In genomic region chr2:171416009-171416926, GRCh38 we compare ENCODE assay signal across 1 cellular context.
TF ChIP-seq lines count a peak whose summit lies in the region.

No MANE protein-coding gene starts in this region.

TF ChIP-seq in K562, 482 proteins besides CTCF, POLR2A, EP300 and RAD21 (continued from another document and continues in another):
- TF ChIP-seq, protein P1, sequence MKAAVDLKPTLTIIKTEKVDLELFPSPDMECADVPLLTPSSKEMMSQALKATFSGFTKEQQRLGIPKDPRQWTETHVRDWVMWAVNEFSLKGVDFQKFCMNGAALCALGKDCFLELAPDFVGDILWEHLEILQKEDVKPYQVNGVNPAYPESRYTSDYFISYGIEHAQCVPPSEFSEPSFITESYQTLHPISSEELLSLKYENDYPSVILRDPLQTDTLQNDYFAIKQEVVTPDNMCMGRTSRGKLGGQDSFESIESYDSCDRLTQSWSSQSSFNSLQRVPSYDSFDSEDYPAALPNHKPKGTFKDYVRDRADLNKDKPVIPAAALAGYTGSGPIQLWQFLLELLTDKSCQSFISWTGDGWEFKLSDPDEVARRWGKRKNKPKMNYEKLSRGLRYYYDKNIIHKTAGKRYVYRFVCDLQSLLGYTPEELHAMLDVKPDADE (conservative IDR thresholded peaks at IDR 0.05; ENCODE audit: control insufficient read depth, low read depth, low read length), result no peak
- no peak for TF ChIP-seq ZNF143 (CRISPR knock-in tag; IDR thresholded peaks at IDR 0.05)
- peak; percentile 91 for TF ChIP-seq ZNF75A (CRISPR knock-in tag; IDR thresholded peaks at IDR 0.05)
- TF ChIP-seq MNT (conservative IDR thresholded peaks at IDR 0.05), result no peak; a peak in 1 of 4 replicates
- no peak for TF ChIP-seq RBM17 (IDR thresholded peaks at IDR 0.05; ENCODE audit: borderline replicate concordance, low read depth, low read length)
- no peak for TF ChIP-seq BRD4 (IDR thresholded peaks at IDR 0.05)
- TF ChIP-seq TFAP4 (CRISPR knock-in tag; IDR thresholded peaks at IDR 0.05; ENCODE audit: borderline replicate concordance), result no peak
- TF ChIP-seq HMGN3 (IDR thresholded peaks at IDR 0.05; ENCODE audit: borderline replicate concordance, extremely low read depth, insufficient read length, low read depth, low read length), result no peak
- TF ChIP-seq POLR2G (IDR thresholded peaks at IDR 0.05; ENCODE audit: low read depth, low read length), result no peak
- TF ChIP-seq MTF1 (CRISPR knock-in tag; IDR thresholded peaks at IDR 0.05; ENCODE audit: borderline replicate concordance), result no peak
- TF ChIP-seq, protein P2, sequence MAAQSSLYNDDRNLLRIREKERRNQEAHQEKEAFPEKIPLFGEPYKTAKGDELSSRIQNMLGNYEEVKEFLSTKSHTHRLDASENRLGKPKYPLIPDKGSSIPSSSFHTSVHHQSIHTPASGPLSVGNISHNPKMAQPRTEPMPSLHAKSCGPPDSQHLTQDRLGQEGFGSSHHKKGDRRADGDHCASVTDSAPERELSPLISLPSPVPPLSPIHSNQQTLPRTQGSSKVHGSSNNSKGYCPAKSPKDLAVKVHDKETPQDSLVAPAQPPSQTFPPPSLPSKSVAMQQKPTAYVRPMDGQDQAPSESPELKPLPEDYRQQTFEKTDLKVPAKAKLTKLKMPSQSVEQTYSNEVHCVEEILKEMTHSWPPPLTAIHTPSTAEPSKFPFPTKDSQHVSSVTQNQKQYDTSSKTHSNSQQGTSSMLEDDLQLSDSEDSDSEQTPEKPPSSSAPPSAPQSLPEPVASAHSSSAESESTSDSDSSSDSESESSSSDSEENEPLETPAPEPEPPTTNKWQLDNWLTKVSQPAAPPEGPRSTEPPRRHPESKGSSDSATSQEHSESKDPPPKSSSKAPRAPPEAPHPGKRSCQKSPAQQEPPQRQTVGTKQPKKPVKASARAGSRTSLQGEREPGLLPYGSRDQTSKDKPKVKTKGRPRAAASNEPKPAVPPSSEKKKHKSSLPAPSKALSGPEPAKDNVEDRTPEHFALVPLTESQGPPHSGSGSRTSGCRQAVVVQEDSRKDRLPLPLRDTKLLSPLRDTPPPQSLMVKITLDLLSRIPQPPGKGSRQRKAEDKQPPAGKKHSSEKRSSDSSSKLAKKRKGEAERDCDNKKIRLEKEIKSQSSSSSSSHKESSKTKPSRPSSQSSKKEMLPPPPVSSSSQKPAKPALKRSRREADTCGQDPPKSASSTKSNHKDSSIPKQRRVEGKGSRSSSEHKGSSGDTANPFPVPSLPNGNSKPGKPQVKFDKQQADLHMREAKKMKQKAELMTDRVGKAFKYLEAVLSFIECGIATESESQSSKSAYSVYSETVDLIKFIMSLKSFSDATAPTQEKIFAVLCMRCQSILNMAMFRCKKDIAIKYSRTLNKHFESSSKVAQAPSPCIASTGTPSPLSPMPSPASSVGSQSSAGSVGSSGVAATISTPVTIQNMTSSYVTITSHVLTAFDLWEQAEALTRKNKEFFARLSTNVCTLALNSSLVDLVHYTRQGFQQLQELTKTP (IDR thresholded peaks at IDR 0.05; ENCODE audit: low read depth in 1 of 2, partially characterized antibody in 2 of 2), result no peak
- no peak for TF ChIP-seq OTX1 (CRISPR knock-in tag; IDR thresholded peaks at IDR 0.05)
- peak; percentile 51; the same call in 1 of the 2 replicates for TF ChIP-seq CBFA2T3 (IDR thresholded peaks at IDR 0.05)
- no peak for TF ChIP-seq NR3C1 (CRISPR knock-in tag; IDR thresholded peaks at IDR 0.05)
- TF ChIP-seq, protein P3, sequence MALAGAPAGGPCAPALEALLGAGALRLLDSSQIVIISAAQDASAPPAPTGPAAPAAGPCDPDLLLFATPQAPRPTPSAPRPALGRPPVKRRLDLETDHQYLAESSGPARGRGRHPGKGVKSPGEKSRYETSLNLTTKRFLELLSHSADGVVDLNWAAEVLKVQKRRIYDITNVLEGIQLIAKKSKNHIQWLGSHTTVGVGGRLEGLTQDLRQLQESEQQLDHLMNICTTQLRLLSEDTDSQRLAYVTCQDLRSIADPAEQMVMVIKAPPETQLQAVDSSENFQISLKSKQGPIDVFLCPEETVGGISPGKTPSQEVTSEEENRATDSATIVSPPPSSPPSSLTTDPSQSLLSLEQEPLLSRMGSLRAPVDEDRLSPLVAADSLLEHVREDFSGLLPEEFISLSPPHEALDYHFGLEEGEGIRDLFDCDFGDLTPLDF (CRISPR knock-in tag; IDR thresholded peaks at IDR 0.05), result 0 out of 2 replicates have a peak, but pooled peaks have one; percentile 47
- no peak for TF ChIP-seq CEBPB (tag; IDR thresholded peaks at IDR 0.05)
- TF ChIP-seq HDGF (IDR thresholded peaks at IDR 0.05), result no peak
- TF ChIP-seq KLF13 (tag; IDR thresholded peaks at IDR 0.05; ENCODE audit: borderline replicate concordance, low read depth), result no peak
- TF ChIP-seq SMAD4 (CRISPR knock-in tag; conservative IDR thresholded peaks at IDR 0.05), result no peak
- no peak for TF ChIP-seq FOS (IDR thresholded peaks at IDR 0.05; ENCODE audit: extremely low read depth, insufficient read length)
- TF ChIP-seq NCOA4 (IDR thresholded peaks at IDR 0.05; ENCODE audit: partially characterized antibody), result no peak
- peak in 2 of 3 experiments; percentile 21 to 33 for TF ChIP-seq YY1 (IDR thresholded peaks at IDR 0.05; ENCODE audit: borderline replicate concordance in 1 of 3, control insufficient read depth in 1 of 3, extremely low read depth in 1 of 3, insufficient read depth in 3 of 3, insufficient read length in 1 of 3, insufficient replicate concordance in 2 of 3, low read depth in 1 of 3, low read length in 2 of 3)
- TF ChIP-seq, protein P4, sequence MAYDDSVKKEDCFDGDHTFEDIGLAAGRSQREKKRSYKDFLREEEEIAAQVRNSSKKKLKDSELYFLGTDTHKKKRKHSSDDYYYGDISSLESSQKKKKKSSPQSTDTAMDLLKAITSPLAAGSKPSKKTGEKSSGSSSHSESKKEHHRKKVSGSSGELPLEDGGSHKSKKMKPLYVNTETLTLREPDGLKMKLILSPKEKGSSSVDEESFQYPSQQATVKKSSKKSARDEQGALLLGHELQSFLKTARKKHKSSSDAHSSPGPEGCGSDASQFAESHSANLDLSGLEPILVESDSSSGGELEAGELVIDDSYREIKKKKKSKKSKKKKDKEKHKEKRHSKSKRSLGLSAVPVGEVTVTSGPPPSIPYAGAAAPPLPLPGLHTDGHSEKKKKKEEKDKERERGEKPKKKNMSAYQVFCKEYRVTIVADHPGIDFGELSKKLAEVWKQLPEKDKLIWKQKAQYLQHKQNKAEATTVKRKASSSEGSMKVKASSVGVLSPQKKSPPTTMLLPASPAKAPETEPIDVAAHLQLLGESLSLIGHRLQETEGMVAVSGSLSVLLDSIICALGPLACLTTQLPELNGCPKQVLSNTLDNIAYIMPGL (CRISPR knock-in tag; IDR thresholded peaks at IDR 0.05), result no peak
- TF ChIP-seq HNRNPK (IDR thresholded peaks at IDR 0.05; ENCODE audit: low read depth, low read length, poor library complexity, severe bottlenecking), result no peak
- TF ChIP-seq BRD9 (IDR thresholded peaks at IDR 0.05; ENCODE audit: low read depth, partially characterized antibody), result no peak
- TF ChIP-seq REST (CRISPR knock-in tag; IDR thresholded peaks at IDR 0.05; ENCODE audit: low read depth), result no peak
- no peak for TF ChIP-seq ZNF140 (CRISPR knock-in tag; IDR thresholded peaks at IDR 0.05)
- no peak for TF ChIP-seq ZNF280B (CRISPR knock-in tag; IDR thresholded peaks at IDR 0.05)
- no peak for TF ChIP-seq ZBTB17 (CRISPR knock-in tag; IDR thresholded peaks at IDR 0.05)
- peak; percentile 64; the same call in 1 of the 2 replicates for TF ChIP-seq ARID2 (IDR thresholded peaks at IDR 0.05)
- TF ChIP-seq NRF1 (conservative IDR thresholded peaks at IDR 0.05 in 1 of 2, IDR thresholded peaks at IDR 0.05 in 1 of 2), result no peak
- TF ChIP-seq JUND (IDR thresholded peaks at IDR 0.05; ENCODE audit: borderline replicate concordance, low read depth, low read length), result peak; percentile 58; the same call in 1 of the 2 replicates
- TF ChIP-seq JUND (tag; IDR thresholded peaks at IDR 0.05; ENCODE audit: borderline replicate concordance, low read depth, low read length), result peak; percentile 58; the same call in 1 of the 3 replicates
- TF ChIP-seq BHLHE40 (IDR thresholded peaks at IDR 0.05; ENCODE audit: low read length), result no peak
- TF ChIP-seq, protein P5, sequence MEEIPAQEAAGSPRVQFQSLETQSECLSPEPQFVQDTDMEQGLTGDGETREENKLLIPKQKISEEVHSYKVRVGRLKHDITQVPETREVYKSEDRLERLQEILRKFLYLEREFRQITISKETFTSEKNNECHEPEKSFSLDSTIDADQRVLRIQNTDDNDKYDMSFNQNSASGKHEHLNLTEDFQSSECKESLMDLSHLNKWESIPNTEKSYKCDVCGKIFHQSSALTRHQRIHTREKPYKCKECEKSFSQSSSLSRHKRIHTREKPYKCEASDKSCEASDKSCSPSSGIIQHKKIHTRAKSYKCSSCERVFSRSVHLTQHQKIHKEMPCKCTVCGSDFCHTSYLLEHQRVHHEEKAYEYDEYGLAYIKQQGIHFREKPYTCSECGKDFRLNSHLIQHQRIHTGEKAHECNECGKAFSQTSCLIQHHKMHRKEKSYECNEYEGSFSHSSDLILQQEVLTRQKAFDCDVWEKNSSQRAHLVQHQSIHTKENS (CRISPR knock-in tag; IDR thresholded peaks at IDR 0.05), result no peak
- no peak for TF ChIP-seq ZNF384 (IDR thresholded peaks at IDR 0.05; ENCODE audit: low read depth, low read length)
- no peak for TF ChIP-seq HIVEP1 (CRISPR knock-in tag; IDR thresholded peaks at IDR 0.05)
- 0 out of 2 replicates have a peak, but pooled peaks have one; percentile 31 for TF ChIP-seq ARID3A (IDR thresholded peaks at IDR 0.05; ENCODE audit: borderline replicate concordance, low read depth, low read length)
- TF ChIP-seq SNAPC5 (CRISPR knock-in tag; IDR thresholded peaks at IDR 0.05), result no peak
- TF ChIP-seq USF1 (CRISPR knock-in tag; IDR thresholded peaks at IDR 0.05), result no peak
